18 cellular contexts compared by ENCODE assay signal in genomic region chrX:108167211-108167872, GRCh38.
DNase-seq lines count a peak whose midpoint lies in the region; ATAC-seq, FAIRE-seq and TF ChIP-seq lines count a peak whose summit lies in the region.
"Had no signal": no experiment of that assay in that cellular context is flagged by ENCODE, and none has a peak within 500 bp of the region (broad histone marks: within the 10 kb centered on the region; RNA-seq: fewer than 3 reads in every experiment).

No MANE protein-coding gene starts in this region.

- H4K8ac ChIP-seq in mesendoderm (ENCODE audit: low read depth, low read length), result no peak overlapping the region

- in situ Hi-C loops in astrocyte of the cerebellum (cut with HindIII; ENCODE audit: low sequenced_read_pairs), result no loop called here

- TF ChIP-seq POLR2A in prostate gland (IDR thresholded peaks at IDR 0.05), result no peak

- H3K4me1 ChIP-seq in mesendoderm (ENCODE audit: control insufficient read depth, low read depth, low read length) (no peaks in the 10 kb centered on the region), prostate gland (replicated peaks) (no peaks in the 10 kb centered on the region)
- H3K4me1 ChIP-seq: esophagus squamous epithelium, vagina had no signal

- no peak overlapping the region for H3K56ac ChIP-seq in mesendoderm (ENCODE audit: low read length)

- no peak overlapping the region for H3K9ac ChIP-seq in mesendoderm (ENCODE audit: low read length)

- H3K36me3 ChIP-seq in mesendoderm (ENCODE audit: control insufficient read depth, insufficient read depth, low read length) (no peaks in the 10 kb centered on the region), prostate gland (no peaks in the 10 kb centered on the region)
- H3K36me3 ChIP-seq: esophagus squamous epithelium, vagina had no signal

- no peaks in the 10 kb centered on the region for H3K9me3 ChIP-seq in prostate gland
- H3K9me3 ChIP-seq: esophagus squamous epithelium, vagina had no signal

- no peak for ATAC-seq in HG02885 (IDR thresholded peaks at IDR 0.05; ENCODE audit: poor library complexity, unreplicated experiment)
- no peak for ATAC-seq in HG02870 (IDR thresholded peaks at IDR 0.05; ENCODE audit: unreplicated experiment)
- ATAC-seq: activated CD4-positive, CD25-positive, alpha-beta regulatory T cell treated with anti-CD3 and anti-CD28 coated beads, Interleukin-2, amount 50 U/mL, for 24 hours; naive thymus-derived CD8-positive, alpha-beta T cell; T-helper 17 cell had no signal

- H3K18ac ChIP-seq in mesendoderm (ENCODE audit: low read length), result no peak overlapping the region

- no peak overlapping the region for H3K23ac ChIP-seq in mesendoderm (ENCODE audit: low read length)

- no peak for FAIRE-seq in HTR-8/SVneo (lab: Jason Lieb, UNC)

- H3K79me1 ChIP-seq in mesendoderm (ENCODE audit: low read length), result no peaks in the 10 kb centered on the region

- H3K27ac ChIP-seq in mesendoderm (ENCODE audit: low read depth, low read length) (no peak overlapping the region), prostate gland (no peak overlapping the region)
- H3K27ac ChIP-seq: C4-2B, esophagus squamous epithelium, vagina had no signal

- peak; percentile 64 for DNase-seq in EL
- peak; percentile 15 for DNase-seq in HTR-8/SVneo (ENCODE audit: insufficient read length, low spot score)
- DNase-seq in astrocyte of the cerebellum (ENCODE audit: low read depth), result peak; percentile 3
- DNase-seq in hepatic stellate cell (ENCODE audit: low spot score), result peak; percentile 34
- no peak for DNase-seq in mesendoderm
- no peak for DNase-seq in prostate gland (ENCODE audit: low spot score)
- DNase-seq: activated naive CD8-positive, alpha-beta T cell treated with anti-CD3 and anti-CD28 coated beads, Interleukin-2, amount 10 ng/mL, durations not matched to agents 7 days and 5 days; activated T-cell treated with anti-CD3 and anti-CD28 coated beads, Interleukin-2, amount 50 U/mL, for 24 hours; esophagus squamous epithelium; naive thymus-derived CD8-positive, alpha-beta T cell; NCI-H2081 treated with DMSO at 0.1 percent for 48 hours; stimulated activated CD4-positive, alpha-beta T cell treated with anti-CD3 and anti-CD28 coated beads, Interleukin-15, amount 100 ng/mL, for 24 hours; T-helper 17 cell had no signal

- no peak overlapping the region for H2BK5ac ChIP-seq in mesendoderm (ENCODE audit: low read length)

- WGBS in mesendoderm (ENCODE audit: extremely low coverage, insufficient coverage, low lambda C conversion rate), result no CpG with 5 or more reads among the region's 5 CpGs
- WGBS in prostate gland, result 77% methylated on average over 5 of the region's 5 CpGs

- no peak overlapping the region for H3K4me2 ChIP-seq in mesendoderm (ENCODE audit: low read length)

- no peak overlapping the region for H2BK120ac ChIP-seq in mesendoderm (ENCODE audit: low read depth, low read length)

- intact Hi-C loops in prostate gland (cut with DNase I), result no loop called here

- no peak overlapping the region for H2AK5ac ChIP-seq in mesendoderm (ENCODE audit: low read length)

- no peak overlapping the region for H4K5ac ChIP-seq in mesendoderm (ENCODE audit: low read length)

- no peak overlapping the region for H3K4ac ChIP-seq in mesendoderm (ENCODE audit: low read depth, low read length)

- H3K4me3 ChIP-seq in astrocyte of the cerebellum (ENCODE audit: low read depth, low read length) (no peak overlapping the region), mesendoderm (ENCODE audit: low read length) (no peak overlapping the region), prostate gland (no peak overlapping the region)
- H3K4me3 ChIP-seq: esophagus squamous epithelium, vagina had no signal

- H3K79me2 ChIP-seq in mesendoderm (ENCODE audit: control insufficient read depth, insufficient read depth, low read length), result no peaks in the 10 kb centered on the region

- no peak overlapping the region for H2BK15ac ChIP-seq in mesendoderm (replicated peaks; ENCODE audit: low read depth)

- H3K27me3 ChIP-seq in mesendoderm (ENCODE audit: insufficient read depth, low read length, poor library complexity) (no peaks in the 10 kb centered on the region), prostate gland (replicated peaks; ENCODE audit: insufficient read depth) (no peaks in the 10 kb centered on the region)
- H3K27me3 ChIP-seq: esophagus squamous epithelium, vagina had no signal

- TF ChIP-seq CTCF in astrocyte of the cerebellum (IDR thresholded peaks at IDR 0.05; ENCODE audit: low read depth, low read length, missing control alignments), result no peak
- no peak for TF ChIP-seq CTCF in prostate gland (IDR thresholded peaks at IDR 0.05)

Comparison
In these comparisons a context has a peak if more than half of its experiments do, and no peak if none do; other contexts are left out.
1. DNase-seq: peak in EL (single experiment), HTR-8/SVneo (single experiment), astrocyte of the cerebellum (single experiment) and hepatic stellate cell (single experiment); none in mesendoderm (single experiment) and prostate gland (single experiment).